Comparison of ENCODE assay signal across 21 cellular contexts in the genomic region with DNA sequence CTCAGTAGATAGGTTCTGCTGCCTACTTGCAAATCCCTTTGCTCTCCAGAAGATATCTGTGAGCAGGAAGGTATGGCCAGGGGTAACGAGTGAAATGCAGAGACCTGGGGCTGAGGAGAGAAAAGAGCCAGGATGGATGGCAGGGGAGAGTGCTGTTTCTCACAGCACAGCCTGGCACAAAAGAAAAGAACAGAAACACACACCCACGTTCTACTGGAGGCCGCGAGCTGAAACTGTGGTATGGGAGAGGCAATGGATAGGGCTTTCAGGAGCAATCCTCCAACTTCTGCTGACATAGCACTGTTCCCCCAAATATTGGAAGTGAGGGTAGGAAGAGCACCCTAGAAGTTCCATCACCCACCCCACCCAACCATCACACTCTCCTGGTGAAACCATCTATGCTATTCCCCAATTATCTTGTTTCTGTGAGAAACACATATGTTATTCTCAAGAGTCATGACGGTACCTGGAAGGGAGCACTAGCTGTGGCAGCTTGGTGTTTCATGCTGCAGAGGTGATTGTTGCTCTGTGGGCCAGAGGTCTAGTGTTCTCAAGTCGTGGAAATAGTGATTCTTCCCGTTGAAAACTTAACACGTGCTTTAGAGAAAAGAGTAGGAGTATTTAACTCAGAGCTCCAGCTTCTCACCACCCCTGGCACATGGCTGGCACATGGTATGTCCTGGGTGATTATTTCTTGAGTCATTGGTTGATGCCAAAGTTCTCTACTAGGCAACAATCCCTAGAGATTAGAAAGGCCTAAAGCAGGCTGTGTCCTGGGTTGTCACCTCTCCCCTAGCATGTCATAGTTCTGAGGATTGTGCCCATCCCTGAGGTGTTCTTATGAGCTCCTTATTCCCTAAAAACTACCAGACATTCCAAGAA.
"Had no signal": no experiment of that assay in that cellular context is flagged by ENCODE, and none has a peak within 500 bp of the region (broad histone marks: within the 10 kb centered on the region; RNA-seq: fewer than 3 reads in every experiment).

No MANE protein-coding gene starts in this region.

- ATAC-seq: activated CD4-positive, alpha-beta T cell treated with anti-CD3 and anti-CD28 coated beads for 36 hours; gastrocnemius medialis; pancreas; T-helper 17 cell had no signal

- H3K4me3 Mint-ChIP-seq: activated CD4-positive, alpha-beta memory T cell treated with anti-CD3 and anti-CD28 coated beads, Interleukin-2, amount 10 ng/mL, durations not matched to agents 7 days and 5 days; activated CD4-positive, alpha-beta T cell treated with anti-CD3 and anti-CD28 coated beads for 36 hours; activated naive CD8-positive, alpha-beta T cell; brain; dendritic cell treated with granulocyte-macrophage colony-stimulating factor and Interleukin-4, amounts not matched to agents 40 ng/mL and 50 ng/mL, for 4 days; endodermal cell; nephron progenitor cell; T-helper 17 cell; type B pancreatic cell had no signal

- FAIRE-seq: pancreas had no signal

- H3K36me3 Mint-ChIP-seq: activated naive CD8-positive, alpha-beta T cell; brain; type B pancreatic cell had no signal

- H3K27ac Mint-ChIP-seq: activated CD4-positive, alpha-beta memory T cell treated with anti-CD3 and anti-CD28 coated beads, Interleukin-2, amount 10 ng/mL, durations not matched to agents 7 days and 5 days; activated CD4-positive, alpha-beta T cell treated with anti-CD3 and anti-CD28 coated beads for 36 hours; activated naive CD8-positive, alpha-beta T cell; dendritic cell treated with granulocyte-macrophage colony-stimulating factor and Interleukin-4, amounts not matched to agents 40 ng/mL and 50 ng/mL, for 4 days; endodermal cell; nephron progenitor cell; T-helper 17 cell had no signal

- H3K9me3 Mint-ChIP-seq: activated CD4-positive, alpha-beta memory T cell treated with anti-CD3 and anti-CD28 coated beads, Interleukin-2, amount 10 ng/mL, durations not matched to agents 7 days and 5 days; dendritic cell treated with granulocyte-macrophage colony-stimulating factor and Interleukin-4, amounts not matched to agents 40 ng/mL and 50 ng/mL, for 4 days; endodermal cell; nephron progenitor cell; type B pancreatic cell had no signal

- H3K27me3 ChIP-seq: heart left ventricle, pancreas, SJCRH30, suprapubic skin had no signal

- H3K4me3 ChIP-seq: gastrocnemius medialis, heart left ventricle, pancreas, SJCRH30, suprapubic skin had no signal

- H3K27ac ChIP-seq: gastrocnemius medialis, pancreas, SJCRH30 had no signal

- H3K9me3 ChIP-seq: gastrocnemius medialis, heart left ventricle, pancreas, SJCRH30, suprapubic skin had no signal

- H3K36me3 ChIP-seq: gastrocnemius medialis, heart left ventricle, pancreas, SJCRH30, suprapubic skin had no signal

- DNase-seq: activated CD4-positive, alpha-beta memory T cell treated with anti-CD3 and anti-CD28 coated beads, Interleukin-2, amount 10 ng/mL, durations not matched to agents 7 days and 5 days; activated CD4-positive, alpha-beta T cell treated with anti-CD3 and anti-CD28 coated beads for 36 hours; activated CD8-positive, alpha-beta memory T cell treated with anti-CD3 and anti-CD28 coated beads, Interleukin-2, amount 50 U/mL, for 4 hours; activated gamma-delta T cell treated with Interleukin-2 at 50 U/mL for 16 hours; activated T-cell treated with anti-CD3 and anti-CD28 coated beads, Interleukin-2, amount 50 U/mL, for 48 hours; cerebellar nuclear complex; endodermal cell; gastrocnemius medialis; heart left ventricle; nephron progenitor cell; pancreas; SJCRH30; stimulated activated CD4-positive, alpha-beta T cell treated with anti-CD3 and anti-CD28 coated beads, Interleukin-15, amount 100 ng/mL, for 24 hours; stimulated activated CD4-positive, alpha-beta T cell treated with anti-CD3 and anti-CD28 coated beads, Interleukin-4, amount 100 ng/mL, for 1 hour; stimulated activated naive CD4-positive, alpha-beta T cell; T-helper 17 cell had no signal

- H3K4me1 Mint-ChIP-seq: activated CD4-positive, alpha-beta memory T cell treated with anti-CD3 and anti-CD28 coated beads, Interleukin-2, amount 10 ng/mL, durations not matched to agents 7 days and 5 days; activated CD4-positive, alpha-beta T cell treated with anti-CD3 and anti-CD28 coated beads for 36 hours; T-helper 17 cell had no signal

- H3K4me1 ChIP-seq: gastrocnemius medialis, pancreas had no signal
